Comparison of ENCODE assay signal across 3 cellular contexts in genomic region chr1:95122151-95122697, GRCh38.
TF ChIP-seq lines count a peak whose summit lies in the region.

No MANE protein-coding gene starts in this region.

TF ChIP-seq in HEK293, 187 proteins besides CTCF, POLR2A, EP300 and RAD21:
- TF ChIP-seq ZFHX2 (tag by site-specific recombination; conservative IDR thresholded peaks at IDR 0.05), result peak; percentile 38; the same call in 1 of the 2 replicates
- peak; percentile 61 for TF ChIP-seq ZNF341 (tag by site-specific recombination; IDR thresholded peaks at IDR 0.05; ENCODE audit: low read depth)
- no peak for TF ChIP-seq ZNF155 (tag by site-specific recombination; IDR thresholded peaks at IDR 0.05)

TF ChIP-seq in WTC11, 78 proteins besides CTCF, POLR2A, EP300 and RAD21:
- TF ChIP-seq GRHL2 (CRISPR knock-in tag; IDR thresholded peaks at IDR 0.05; ENCODE audit: insufficient replicate concordance, severe bottlenecking), result no peak
- TF ChIP-seq GABPB1 (CRISPR knock-in tag; IDR thresholded peaks at IDR 0.05), result peak; percentile 60
- TF ChIP-seq, protein P1, sequence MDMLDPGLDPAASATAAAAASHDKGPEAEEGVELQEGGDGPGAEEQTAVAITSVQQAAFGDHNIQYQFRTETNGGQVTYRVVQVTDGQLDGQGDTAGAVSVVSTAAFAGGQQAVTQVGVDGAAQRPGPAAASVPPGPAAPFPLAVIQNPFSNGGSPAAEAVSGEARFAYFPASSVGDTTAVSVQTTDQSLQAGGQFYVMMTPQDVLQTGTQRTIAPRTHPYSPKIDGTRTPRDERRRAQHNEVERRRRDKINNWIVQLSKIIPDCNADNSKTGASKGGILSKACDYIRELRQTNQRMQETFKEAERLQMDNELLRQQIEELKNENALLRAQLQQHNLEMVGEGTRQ (CRISPR knock-in tag; IDR thresholded peaks at IDR 0.05), result no peak
- TF ChIP-seq ZNF263 (CRISPR knock-in tag; IDR thresholded peaks at IDR 0.05; ENCODE audit: low read depth), result no peak
- no peak for TF ChIP-seq JUN (CRISPR knock-in tag; IDR thresholded peaks at IDR 0.05)
- TF ChIP-seq, protein P2, sequence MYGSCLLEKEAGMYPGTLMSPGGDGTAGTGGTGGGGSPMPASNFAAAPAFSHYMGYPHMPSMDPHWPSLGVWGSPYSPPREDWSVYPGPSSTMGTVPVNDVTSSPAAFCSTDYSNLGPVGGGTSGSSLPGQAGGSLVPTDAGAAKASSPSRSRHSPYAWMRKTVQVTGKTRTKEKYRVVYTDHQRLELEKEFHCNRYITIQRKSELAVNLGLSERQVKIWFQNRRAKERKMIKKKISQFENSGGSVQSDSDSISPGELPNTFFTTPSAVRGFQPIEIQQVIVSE (CRISPR knock-in tag; IDR thresholded peaks at IDR 0.05; ENCODE audit: borderline replicate concordance), result no peak
- TF ChIP-seq ZNF219 (CRISPR knock-in tag; IDR thresholded peaks at IDR 0.05; ENCODE audit: borderline replicate concordance), result no peak
- TF ChIP-seq FOXP1 (CRISPR knock-in tag; IDR thresholded peaks at IDR 0.05; ENCODE audit: borderline replicate concordance), result no peak
- no peak for TF ChIP-seq TCF7 (CRISPR knock-in tag; IDR thresholded peaks at IDR 0.05; ENCODE audit: low read depth)

TF ChIP-seq in HepG2, 621 proteins besides CTCF, POLR2A, EP300 and RAD21 (continues in another document):
- TF ChIP-seq HOXA7 (CRISPR knock-in tag; IDR thresholded peaks at IDR 0.05) (no peak), RNF219 (CRISPR knock-in tag; IDR thresholded peaks at IDR 0.05) (no peak), ZNF556 (CRISPR knock-in tag; IDR thresholded peaks at IDR 0.05; ENCODE audit: borderline replicate concordance) (peak; percentile 75; the same call in 1 of the 2 replicates), CBX1 (IDR thresholded peaks at IDR 0.05; ENCODE audit: low read depth) (no peak), ZNF775 (CRISPR knock-in tag; IDR thresholded peaks at IDR 0.05; ENCODE audit: borderline replicate concordance) (no peak), HOXA9 (CRISPR knock-in tag; IDR thresholded peaks at IDR 0.05; ENCODE audit: borderline replicate concordance) (no peak), ZNF777 (CRISPR knock-in tag; IDR thresholded peaks at IDR 0.05) (no peak), ATF7-NPFF (CRISPR knock-in tag; IDR thresholded peaks at IDR 0.05; ENCODE audit: low read depth) (no peak; the same call in 1 of the 2 replicates), ZNF354B (CRISPR knock-in tag; IDR thresholded peaks at IDR 0.05) (no peak), ESRRA (CRISPR knock-in tag; IDR thresholded peaks at IDR 0.05; ENCODE audit: low read depth) (peak; percentile 83), ZNF530 (CRISPR knock-in tag; IDR thresholded peaks at IDR 0.05; ENCODE audit: low read depth) (no peak), TCF12 (IDR thresholded peaks at IDR 0.05) (no peak), TCF12 (CRISPR knock-in tag; IDR thresholded peaks at IDR 0.05) (peak; percentile 94; the same call in 1 of the 2 replicates), ZBTB14 (CRISPR knock-in tag; IDR thresholded peaks at IDR 0.05) (no peak), EZH2 (conservative IDR thresholded peaks at IDR 0.05; ENCODE audit: low read depth, low read length) (no peak), ZNF703 (CRISPR knock-in tag; IDR thresholded peaks at IDR 0.05; ENCODE audit: borderline replicate concordance) (0 out of 2 replicates have a peak, but pooled peaks have one; percentile 34), MEF2D (CRISPR knock-in tag; IDR thresholded peaks at IDR 0.05) (peak; percentile 83), ATF5 (CRISPR knock-in tag; IDR thresholded peaks at IDR 0.05; ENCODE audit: low read depth) (no peak), SRY (CRISPR knock-in tag; IDR thresholded peaks at IDR 0.05) (no peak), KDM5A (IDR thresholded peaks at IDR 0.05; ENCODE audit: borderline replicate concordance, low read length) (no peak), ZNF788 (CRISPR knock-in tag; IDR thresholded peaks at IDR 0.05; ENCODE audit: borderline replicate concordance) (peak; percentile 86; the same call in 1 of the 2 replicates), HDAC2 (CRISPR knock-in tag; IDR thresholded peaks at IDR 0.05) (peak; percentile 98), ZNF747 (CRISPR knock-in tag; IDR thresholded peaks at IDR 0.05; ENCODE audit: borderline replicate concordance) (peak; percentile 48; the same call in 1 of the 2 replicates), CHCHD3 (CRISPR knock-in tag; IDR thresholded peaks at IDR 0.05) (no peak), BRCA1 (CRISPR knock-in tag; IDR thresholded peaks at IDR 0.05) (0 out of 2 replicates have a peak, but pooled peaks have one; percentile 43), ZNF205 (CRISPR knock-in tag; IDR thresholded peaks at IDR 0.05) (0 out of 2 replicates have a peak, but pooled peaks have one; percentile 45), FOXP1 (IDR thresholded peaks at IDR 0.05) (peak; percentile 85), FOXP1 (CRISPR knock-in tag; IDR thresholded peaks at IDR 0.05) (peak; percentile 96)
- TF ChIP-seq, protein P3, sequence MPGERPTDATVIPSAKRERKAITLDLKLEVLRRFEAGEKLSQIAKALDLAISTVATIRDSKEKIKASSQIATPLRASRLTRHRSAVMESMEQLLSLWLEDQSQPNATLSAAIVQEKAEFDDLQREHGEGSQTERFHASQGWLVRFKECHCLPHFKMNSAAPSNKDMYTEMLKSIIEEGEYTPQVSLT (CRISPR knock-in tag; IDR thresholded peaks at IDR 0.05; ENCODE audit: borderline replicate concordance, low read depth), result no peak
- TF ChIP-seq, protein P4, sequence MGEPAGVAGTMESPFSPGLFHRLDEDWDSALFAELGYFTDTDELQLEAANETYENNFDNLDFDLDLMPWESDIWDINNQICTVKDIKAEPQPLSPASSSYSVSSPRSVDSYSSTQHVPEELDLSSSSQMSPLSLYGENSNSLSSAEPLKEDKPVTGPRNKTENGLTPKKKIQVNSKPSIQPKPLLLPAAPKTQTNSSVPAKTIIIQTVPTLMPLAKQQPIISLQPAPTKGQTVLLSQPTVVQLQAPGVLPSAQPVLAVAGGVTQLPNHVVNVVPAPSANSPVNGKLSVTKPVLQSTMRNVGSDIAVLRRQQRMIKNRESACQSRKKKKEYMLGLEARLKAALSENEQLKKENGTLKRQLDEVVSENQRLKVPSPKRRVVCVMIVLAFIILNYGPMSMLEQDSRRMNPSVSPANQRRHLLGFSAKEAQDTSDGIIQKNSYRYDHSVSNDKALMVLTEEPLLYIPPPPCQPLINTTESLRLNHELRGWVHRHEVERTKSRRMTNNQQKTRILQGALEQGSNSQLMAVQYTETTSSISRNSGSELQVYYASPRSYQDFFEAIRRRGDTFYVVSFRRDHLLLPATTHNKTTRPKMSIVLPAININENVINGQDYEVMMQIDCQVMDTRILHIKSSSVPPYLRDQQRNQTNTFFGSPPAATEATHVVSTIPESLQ (CRISPR knock-in tag; conservative IDR thresholded peaks at IDR 0.05), result no peak
- TF ChIP-seq, protein P5, sequence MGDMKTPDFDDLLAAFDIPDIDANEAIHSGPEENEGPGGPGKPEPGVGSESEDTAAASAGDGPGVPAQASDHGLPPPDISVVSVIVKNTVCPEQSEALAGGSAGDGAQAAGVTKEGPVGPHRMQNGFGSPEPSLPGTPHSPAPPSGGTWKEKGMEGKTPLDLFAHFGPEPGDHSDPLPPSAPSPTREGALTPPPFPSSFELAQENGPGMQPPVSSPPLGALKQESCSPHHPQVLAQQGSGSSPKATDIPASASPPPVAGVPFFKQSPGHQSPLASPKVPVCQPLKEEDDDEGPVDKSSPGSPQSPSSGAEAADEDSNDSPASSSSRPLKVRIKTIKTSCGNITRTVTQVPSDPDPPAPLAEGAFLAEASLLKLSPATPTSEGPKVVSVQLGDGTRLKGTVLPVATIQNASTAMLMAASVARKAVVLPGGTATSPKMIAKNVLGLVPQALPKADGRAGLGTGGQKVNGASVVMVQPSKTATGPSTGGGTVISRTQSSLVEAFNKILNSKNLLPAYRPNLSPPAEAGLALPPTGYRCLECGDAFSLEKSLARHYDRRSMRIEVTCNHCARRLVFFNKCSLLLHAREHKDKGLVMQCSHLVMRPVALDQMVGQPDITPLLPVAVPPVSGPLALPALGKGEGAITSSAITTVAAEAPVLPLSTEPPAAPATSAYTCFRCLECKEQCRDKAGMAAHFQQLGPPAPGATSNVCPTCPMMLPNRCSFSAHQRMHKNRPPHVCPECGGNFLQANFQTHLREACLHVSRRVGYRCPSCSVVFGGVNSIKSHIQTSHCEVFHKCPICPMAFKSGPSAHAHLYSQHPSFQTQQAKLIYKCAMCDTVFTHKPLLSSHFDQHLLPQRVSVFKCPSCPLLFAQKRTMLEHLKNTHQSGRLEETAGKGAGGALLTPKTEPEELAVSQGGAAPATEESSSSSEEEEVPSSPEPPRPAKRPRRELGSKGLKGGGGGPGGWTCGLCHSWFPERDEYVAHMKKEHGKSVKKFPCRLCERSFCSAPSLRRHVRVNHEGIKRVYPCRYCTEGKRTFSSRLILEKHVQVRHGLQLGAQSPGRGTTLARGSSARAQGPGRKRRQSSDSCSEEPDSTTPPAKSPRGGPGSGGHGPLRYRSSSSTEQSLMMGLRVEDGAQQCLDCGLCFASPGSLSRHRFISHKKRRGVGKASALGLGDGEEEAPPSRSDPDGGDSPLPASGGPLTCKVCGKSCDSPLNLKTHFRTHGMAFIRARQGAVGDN (CRISPR knock-in tag; IDR thresholded peaks at IDR 0.05), result peak; percentile 67
- TF ChIP-seq, protein P6, sequence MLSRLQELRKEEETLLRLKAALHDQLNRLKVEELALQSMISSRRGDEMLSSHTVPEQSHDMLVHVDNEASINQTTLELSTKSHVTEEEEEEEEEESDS (CRISPR knock-in tag; IDR thresholded peaks at IDR 0.05; ENCODE audit: borderline replicate concordance), result 0 out of 2 replicates have a peak, but pooled peaks have one; percentile 59
- TF ChIP-seq, protein P7, sequence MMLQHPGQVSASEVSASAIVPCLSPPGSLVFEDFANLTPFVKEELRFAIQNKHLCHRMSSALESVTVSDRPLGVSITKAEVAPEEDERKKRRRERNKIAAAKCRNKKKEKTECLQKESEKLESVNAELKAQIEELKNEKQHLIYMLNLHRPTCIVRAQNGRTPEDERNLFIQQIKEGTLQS (CRISPR knock-in tag; IDR thresholded peaks at IDR 0.05), result 0 out of 2 replicates have a peak, but pooled peaks have one; percentile 30
- TF ChIP-seq, protein P8, sequence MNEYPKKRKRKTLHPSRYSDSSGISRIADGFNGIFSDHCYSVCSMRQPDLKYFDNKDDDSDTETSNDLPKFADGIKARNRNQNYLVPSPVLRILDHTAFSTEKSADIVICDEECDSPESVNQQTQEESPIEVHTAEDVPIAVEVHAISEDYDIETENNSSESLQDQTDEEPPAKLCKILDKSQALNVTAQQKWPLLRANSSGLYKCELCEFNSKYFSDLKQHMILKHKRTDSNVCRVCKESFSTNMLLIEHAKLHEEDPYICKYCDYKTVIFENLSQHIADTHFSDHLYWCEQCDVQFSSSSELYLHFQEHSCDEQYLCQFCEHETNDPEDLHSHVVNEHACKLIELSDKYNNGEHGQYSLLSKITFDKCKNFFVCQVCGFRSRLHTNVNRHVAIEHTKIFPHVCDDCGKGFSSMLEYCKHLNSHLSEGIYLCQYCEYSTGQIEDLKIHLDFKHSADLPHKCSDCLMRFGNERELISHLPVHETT (CRISPR knock-in tag; conservative IDR thresholded peaks at IDR 0.05), result no peak
- TF ChIP-seq, protein P9, sequence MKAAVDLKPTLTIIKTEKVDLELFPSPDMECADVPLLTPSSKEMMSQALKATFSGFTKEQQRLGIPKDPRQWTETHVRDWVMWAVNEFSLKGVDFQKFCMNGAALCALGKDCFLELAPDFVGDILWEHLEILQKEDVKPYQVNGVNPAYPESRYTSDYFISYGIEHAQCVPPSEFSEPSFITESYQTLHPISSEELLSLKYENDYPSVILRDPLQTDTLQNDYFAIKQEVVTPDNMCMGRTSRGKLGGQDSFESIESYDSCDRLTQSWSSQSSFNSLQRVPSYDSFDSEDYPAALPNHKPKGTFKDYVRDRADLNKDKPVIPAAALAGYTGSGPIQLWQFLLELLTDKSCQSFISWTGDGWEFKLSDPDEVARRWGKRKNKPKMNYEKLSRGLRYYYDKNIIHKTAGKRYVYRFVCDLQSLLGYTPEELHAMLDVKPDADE (CRISPR knock-in tag; IDR thresholded peaks at IDR 0.05), result no peak
